13 cellular contexts compared by ENCODE assay signal in the genomic region with DNA sequence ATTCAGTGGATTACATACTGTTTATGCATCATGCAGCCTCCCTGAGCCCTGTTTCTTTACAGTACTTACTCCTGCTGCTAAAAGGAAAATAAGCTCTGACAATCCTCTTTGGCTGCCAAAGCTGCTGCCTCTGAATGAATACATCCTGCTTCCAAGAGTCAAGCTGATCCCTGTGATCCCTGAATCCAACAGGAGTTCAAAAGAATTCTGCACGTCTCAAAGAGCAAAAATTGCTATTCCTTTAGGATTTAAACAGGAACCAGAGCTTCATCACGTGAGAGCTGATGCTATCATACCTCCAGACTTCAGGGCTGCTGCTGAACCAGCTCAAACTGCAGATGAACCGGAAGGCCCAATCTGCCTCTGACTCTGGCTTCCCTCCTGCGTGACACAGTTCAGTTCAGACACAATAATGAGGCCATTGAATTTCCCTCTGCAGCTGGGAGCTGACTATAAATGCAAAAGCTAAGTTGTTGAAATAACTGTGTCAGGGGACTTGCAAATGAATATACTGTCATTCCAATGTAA.
DNase-seq lines count a peak whose midpoint lies in the region; ATAC-seq and TF ChIP-seq lines count a peak whose summit lies in the region.
"Had no signal": no experiment of that assay in that cellular context is flagged by ENCODE, and none has a peak within 500 bp of the region (broad histone marks: within the 10 kb centered on the region; RNA-seq: fewer than 3 reads in every experiment).

No MANE protein-coding gene starts in this region.

- H3K9ac ChIP-seq in neural cell (ENCODE audit: low read length) = peak overlapping the region; percentile 54

- no peaks in the 10 kb centered on the region for H3K27me3 ChIP-seq in GM23338 (ENCODE audit: insufficient read depth)
- no peaks in the 10 kb centered on the region for H3K27me3 ChIP-seq in neural cell (ENCODE audit: insufficient read depth, low read depth, low read length)
- no peaks in the 10 kb centered on the region for H3K27me3 ChIP-seq in MG63
- H3K27me3 ChIP-seq: gastrocnemius medialis had no signal

- peaks cover 23% of the 10 kb centered on the region for H3K4me1 ChIP-seq in GM23338 (ENCODE audit: insufficient read depth)
- no peaks in the 10 kb centered on the region for H3K4me1 ChIP-seq in OCI-LY7 (ENCODE audit: insufficient read depth, low read length, poor library complexity, severe bottlenecking)

- no peaks in the 10 kb centered on the region for H3K36me3 ChIP-seq in GM23338 (ENCODE audit: insufficient read depth)
- no peaks in the 10 kb centered on the region for H3K36me3 ChIP-seq in neural cell (ENCODE audit: insufficient read depth, low read length)
- H3K36me3 ChIP-seq in MG63 = no peaks in the 10 kb centered on the region
- H3K36me3 ChIP-seq in OCI-LY7 (ENCODE audit: insufficient read depth, low read length) = no peaks in the 10 kb centered on the region
- H3K36me3 ChIP-seq: gastrocnemius medialis had no signal

- 0 out of 2 replicates have a peak overlapping the region, but pooled peaks have one; percentile 17 for H3K4me2 ChIP-seq in GM23338
- peak overlapping the region; percentile 63 for H3K4me2 ChIP-seq in neural cell (ENCODE audit: low read length)
- no peak overlapping the region; the same call in 1 of the 2 replicates for H3K4me2 ChIP-seq in OCI-LY7 (ENCODE audit: low read length)

- no peak overlapping the region for H3K4me3 Mint-ChIP-seq in GM23338
- H3K4me3 Mint-ChIP-seq: activated naive CD4-positive, alpha-beta T cell treated with anti-CD3 and anti-CD28 coated beads, Interleukin-2, amount 50 U/mL, for 24 hours; stimulated activated memory B cell treated with anti-CD40 and anti-IgM and Interleukin-4, amounts not matched to agents 10 μg/mL and 1 μg/mL and 100 μg/mL, for 72 hours had no signal

- ATAC-seq in GM23338 (peak; percentile 71), GM18907 (IDR thresholded peaks at IDR 0.05; ENCODE audit: unreplicated experiment) (no peak), HG02642 (IDR thresholded peaks at IDR 0.05; ENCODE audit: poor library complexity, unreplicated experiment) (no peak)
- ATAC-seq: stimulated activated memory B cell treated with anti-CD40 and anti-IgM and Interleukin-4, amounts not matched to agents 10 μg/mL and 1 μg/mL and 100 μg/mL, for 72 hours had no signal

- TF ChIP-seq EP300 in neural cell (conservative IDR thresholded peaks at IDR 0.05; ENCODE audit: poor library complexity, severe bottlenecking) = peak; percentile 96

- no peaks in the 10 kb centered on the region for H3K9me3 ChIP-seq in neural cell (ENCODE audit: low read length)
- no peaks in the 10 kb centered on the region for H3K9me3 ChIP-seq in MG63
- H3K9me3 ChIP-seq in OCI-LY7 (ENCODE audit: low read length) = no peaks in the 10 kb centered on the region
- H3K9me3 ChIP-seq: gastrocnemius medialis had no signal

- TF ChIP-seq CTCF in GM23338 (conservative IDR thresholded peaks at IDR 0.05; ENCODE audit: low read depth in 2 of 2) = no peak
- peak; percentile 21 for TF ChIP-seq CTCF in neural cell (IDR thresholded peaks at IDR 0.05; ENCODE audit: poor library complexity, severe bottlenecking)
- TF ChIP-seq CTCF in OCI-LY7 (conservative IDR thresholded peaks at IDR 0.05; ENCODE audit: low read length) = no peak

- no peaks in the 10 kb centered on the region for H3F3A ChIP-seq in GM23338 (replicated peaks; ENCODE audit: low read depth)
- peaks cover 4% of the 10 kb centered on the region for H3F3A ChIP-seq in neural cell (ENCODE audit: insufficient read depth, low read length, poor library complexity, severe bottlenecking)

- no peaks in the 10 kb centered on the region for H3K27me3 Mint-ChIP-seq in GM23338 (ENCODE audit: insufficient read depth, low read depth, poor library complexity)
- H3K27me3 Mint-ChIP-seq: activated naive CD4-positive, alpha-beta T cell treated with anti-CD3 and anti-CD28 coated beads, Interleukin-2, amount 50 U/mL, for 24 hours; stimulated activated memory B cell treated with anti-CD40 and anti-IgM and Interleukin-4, amounts not matched to agents 10 μg/mL and 1 μg/mL and 100 μg/mL, for 72 hours had no signal

- CTCF ChIA-PET in OCI-LY7 (lab: Charles Lee; ENCODE audit: unreplicated experiment) = no interaction called here

- DNase-seq in GM23338 (ENCODE audit: low spot score) (peak; percentile 22), NCI-H748 (lab: John Stamatoyannopoulos, UW; ENCODE audit: unreplicated experiment) (peak; percentile 76), epidermal melanocyte (ENCODE audit: insufficient read length, low spot score) (peak; percentile 23), MG63 (no peak), OCI-LY7 (ENCODE audit: low spot score) (no peak)
- DNase-seq: activated CD4-positive, CD25-positive, alpha-beta regulatory T cell; gastrocnemius medialis; NCI-H2029 treated with DMSO at 0.1 percent for 48 hours had no signal

- H2AFZ ChIP-seq in GM23338 (peak overlapping the region; percentile 90), neural cell (ENCODE audit: low read depth, low read length) (peak overlapping the region; percentile 1), OCI-LY7 (ENCODE audit: low read length) (no peak overlapping the region)

- H3K27ac ChIP-seq in GM23338 (ENCODE audit: low read depth) (0 out of 2 replicates have a peak overlapping the region, but pooled peaks have one; percentile 47), neural cell (ENCODE audit: low read length) (peak overlapping the region; percentile 84), OCI-LY7 (ENCODE audit: low read depth, low read length, poor library complexity, severe bottlenecking) (no peak overlapping the region)
- H3K27ac ChIP-seq: gastrocnemius medialis had no signal

- no TSS peak for BruUV-seq in OCI-LY7 (replicated peaks; lab: Mats Ljungman, UMichigan)

- peaks cover 21% of the 10 kb centered on the region for H3K4me1 Mint-ChIP-seq in GM23338
- H3K4me1 Mint-ChIP-seq: activated naive CD4-positive, alpha-beta T cell treated with anti-CD3 and anti-CD28 coated beads, Interleukin-2, amount 50 U/mL, for 24 hours; stimulated activated memory B cell treated with anti-CD40 and anti-IgM and Interleukin-4, amounts not matched to agents 10 μg/mL and 1 μg/mL and 100 μg/mL, for 72 hours had no signal

- H3K4me3 ChIP-seq in GM23338 (no peak overlapping the region), neural cell (ENCODE audit: low read length) (peak overlapping the region; percentile 53), MG63 (no peak overlapping the region), OCI-LY7 (ENCODE audit: low read depth, low read length, poor library complexity, severe bottlenecking) (no peak overlapping the region)
- H3K4me3 ChIP-seq: gastrocnemius medialis had no signal

- peak; percentile 50 for TF ChIP-seq RAD21 in neural cell (conservative IDR thresholded peaks at IDR 0.05)

- no peaks in the 10 kb centered on the region for H3K36me3 Mint-ChIP-seq in GM23338 (ENCODE audit: low read depth)
- H3K36me3 Mint-ChIP-seq: activated naive CD4-positive, alpha-beta T cell treated with anti-CD3 and anti-CD28 coated beads, Interleukin-2, amount 50 U/mL, for 24 hours; stimulated activated memory B cell treated with anti-CD40 and anti-IgM and Interleukin-4, amounts not matched to agents 10 μg/mL and 1 μg/mL and 100 μg/mL, for 72 hours had no signal

- H3K27ac Mint-ChIP-seq in GM23338 = no peak overlapping the region
- H3K27ac Mint-ChIP-seq: activated naive CD4-positive, alpha-beta T cell treated with anti-CD3 and anti-CD28 coated beads, Interleukin-2, amount 50 U/mL, for 24 hours; stimulated activated memory B cell treated with anti-CD40 and anti-IgM and Interleukin-4, amounts not matched to agents 10 μg/mL and 1 μg/mL and 100 μg/mL, for 72 hours had no signal

- POLR2A ChIA-PET in OCI-LY7 (lab: Charles Lee) = no interaction called here

- H3K9me3 Mint-ChIP-seq in GM23338 = no peaks in the 10 kb centered on the region
- H3K9me3 Mint-ChIP-seq: stimulated activated memory B cell treated with anti-CD40 and anti-IgM and Interleukin-4, amounts not matched to agents 10 μg/mL and 1 μg/mL and 100 μg/mL, for 72 hours had no signal

- H3K9me2 ChIP-seq in GM23338 (ENCODE audit: insufficient read depth) (no peaks in the 10 kb centered on the region), neural cell (ENCODE audit: insufficient read depth, low read length) (no peaks in the 10 kb centered on the region), OCI-LY7 (ENCODE audit: insufficient read depth, low read length) (no peaks in the 10 kb centered on the region)

- no peaks in the 10 kb centered on the region for H4K20me1 ChIP-seq in GM23338 (replicated peaks; ENCODE audit: insufficient read depth)
- H4K20me1 ChIP-seq in neural cell (ENCODE audit: insufficient read depth) = no peaks in the 10 kb centered on the region
- H4K20me1 ChIP-seq in OCI-LY7 (ENCODE audit: insufficient read depth, low read length) = no peaks in the 10 kb centered on the region

- intact Hi-C loops in OCI-LY7 (cut with micrococcal nuclease; ENCODE audit: unreplicated experiment) = no loop called here

- H3K79me2 ChIP-seq in GM23338 (replicated peaks; ENCODE audit: insufficient read depth) (no peaks in the 10 kb centered on the region), neural cell (replicated peaks; ENCODE audit: insufficient read depth, low read length) (no peaks in the 10 kb centered on the region), OCI-LY7 (ENCODE audit: insufficient read depth, low read depth, low read length) (no peaks in the 10 kb centered on the region)

TF ChIP-seq in GM23338, 12 proteins besides CTCF, POLR2A, EP300 and RAD21:
- no peak for TF ChIP-seq STAT1 (IDR thresholded peaks at IDR 0.05; ENCODE audit: unreplicated experiment)

TF ChIP-seq in neural cell, 6 proteins besides CTCF, POLR2A, EP300 and RAD21 (continues in another document):
- no peak for TF ChIP-seq EZH2 (IDR thresholded peaks at IDR 0.05; ENCODE audit: borderline replicate concordance, insufficient read depth, low read length, poor library complexity, severe bottlenecking)
- TF ChIP-seq SMC3 (conservative IDR thresholded peaks at IDR 0.05; ENCODE audit: poor library complexity) = peak; percentile 50

Comparison
In these comparisons a context has a peak if more than half of its experiments do, and no peak if none do; other contexts are left out.
1. DNase-seq: peak in GM23338 (single experiment), NCI-H748 (single experiment) and epidermal melanocyte (single experiment); none in MG63 (single experiment) and OCI-LY7 (single experiment).